Comparison of ENCODE assay signal across 8 cellular contexts in genomic region chr5:1633605-1634336, GRCh38.
DNase-seq lines count a peak whose midpoint lies in the region; ATAC-seq and TF ChIP-seq lines count a peak whose summit lies in the region.

No MANE protein-coding gene starts in this region.

- intact Hi-C loops in left cardiac atrium (cut with DNase I) = no loop called here
- intact Hi-C loops in posterior cingulate gyrus (cut with DNase I) = no loop called here

- H3F3A ChIP-seq in GM23338 (replicated peaks; ENCODE audit: low read depth) (no peaks in the 10 kb centered on the region), Loucy (ENCODE audit: low read depth) (no peaks in the 10 kb centered on the region)

- H2AFZ ChIP-seq in GM23338 (no peak overlapping the region; the same call in 1 of the 2 replicates), Loucy (ENCODE audit: low read length) (peak overlapping the region; percentile 87)

- peaks cover 6% of the 10 kb centered on the region for H3K27me3 Mint-ChIP-seq in GM23338 (ENCODE audit: insufficient read depth, low read depth, poor library complexity)
- H3K27me3 Mint-ChIP-seq in activated naive CD8-positive, alpha-beta T cell treated with anti-CD3 and anti-CD28 coated beads, Interleukin-2, amount 50 U/mL, for 24 hours = no peaks in the 10 kb centered on the region

- H3K36me3 ChIP-seq in GM23338 (ENCODE audit: insufficient read depth) (no peaks in the 10 kb centered on the region), Loucy (ENCODE audit: insufficient read depth, low read length) (no peaks in the 10 kb centered on the region), upper lobe of left lung (peaks cover 0 to 5% (median 0%) of the 10 kb centered on the region in 4 donors)

- no peaks in the 10 kb centered on the region for H3K9me3 Mint-ChIP-seq in GM23338
- no peaks in the 10 kb centered on the region for H3K9me3 Mint-ChIP-seq in activated naive CD8-positive, alpha-beta T cell treated with anti-CD3 and anti-CD28 coated beads, Interleukin-2, amount 50 U/mL, for 24 hours

- 1 to 2% methylated on average over 12 to 59 of the region's 75 CpGs for WGBS in upper lobe of left lung, 2 donors

- H3K4me3 ChIP-seq in GM23338 (peak overlapping the region; percentile 64), Loucy (ENCODE audit: low read length, poor library complexity, severe bottlenecking) (peak overlapping the region; percentile 89), upper lobe of left lung (peak overlapping the region; percentile 60 to 78 (median 72))

- no peaks in the 10 kb centered on the region for H3K27me3 ChIP-seq in GM23338 (ENCODE audit: insufficient read depth)
- H3K27me3 ChIP-seq in Loucy (ENCODE audit: insufficient read depth, low read length, poor library complexity, severe bottlenecking) = no peaks in the 10 kb centered on the region
- H3K27me3 ChIP-seq in upper lobe of left lung = no peaks in the 10 kb centered on the region

- H3K27ac Mint-ChIP-seq in GM23338 = peak overlapping the region; percentile 78; the same call in 1 of the 2 replicates
- H3K27ac Mint-ChIP-seq in activated naive CD8-positive, alpha-beta T cell treated with anti-CD3 and anti-CD28 coated beads, Interleukin-2, amount 50 U/mL, for 24 hours = peak overlapping the region; percentile 92

- H3K9me3 ChIP-seq in Loucy (ENCODE audit: insufficient read depth, low read depth, low read length) = no peaks in the 10 kb centered on the region
- no peaks in the 10 kb centered on the region for H3K9me3 ChIP-seq in upper lobe of left lung

- DNase-seq in ELF-1 (ENCODE audit: low read depth, low spot score) (peak; percentile 91), GM23338 (ENCODE audit: low spot score) (peak; percentile 91), left cardiac atrium (peak; percentile 88), posterior cingulate gyrus (peak; percentile 73 to 98 (median 82)), upper lobe of left lung (peak; percentile 81 to 95)
- DNase-seq in activated naive CD8-positive, alpha-beta T cell treated with anti-CD3 and anti-CD28 coated beads, Interleukin-2, amount 50 U/mL, for 24 hours = peak; percentile 86

- H3K27ac ChIP-seq in GM23338 (ENCODE audit: low read depth) (no peak overlapping the region), upper lobe of left lung (peak overlapping the region; percentile 66 to 87 (median 84))

- H3K4me2 ChIP-seq in GM23338 (peak overlapping the region; percentile 88), Loucy (ENCODE audit: low read depth, low read length, poor library complexity, severe bottlenecking) (peak overlapping the region; percentile 83)

- H4K20me1 ChIP-seq in GM23338 (replicated peaks; ENCODE audit: insufficient read depth) (no peaks in the 10 kb centered on the region), Loucy (ENCODE audit: insufficient read depth, low read length, poor library complexity, severe bottlenecking) (no peaks in the 10 kb centered on the region)

- ATAC-seq in GM23338 (peak; percentile 94), SK-N-SH treated with all-trans-retinoic acid at 6 μM for 48 hours (peak; percentile 98), left cardiac atrium (peak; percentile 98 to 99), upper lobe of left lung (ENCODE audit: low FRiP score in 2 of 2) (peak; percentile 89 to 98)
- peak; percentile 90 for ATAC-seq in activated naive CD8-positive, alpha-beta T cell treated with anti-CD3 and anti-CD28 coated beads, Interleukin-2, amount 50 U/mL, for 24 hours

- H3K79me2 ChIP-seq in GM23338 (replicated peaks; ENCODE audit: insufficient read depth) (no peaks in the 10 kb centered on the region), Loucy (ENCODE audit: insufficient read depth, low read length) (peaks cover 23% of the 10 kb centered on the region; the same call in 1 of the 2 replicates)

- H3K4me1 Mint-ChIP-seq in GM23338 = peaks cover 9% of the 10 kb centered on the region
- peaks cover 46% of the 10 kb centered on the region for H3K4me1 Mint-ChIP-seq in activated naive CD8-positive, alpha-beta T cell treated with anti-CD3 and anti-CD28 coated beads, Interleukin-2, amount 50 U/mL, for 24 hours

- H3K9ac ChIP-seq in Loucy (ENCODE audit: low read depth, low read length, poor library complexity, severe bottlenecking) = peak overlapping the region; percentile 90

- TF ChIP-seq EP300 in upper lobe of left lung (IDR thresholded peaks at IDR 0.05) = no peak

- H3K4me3 Mint-ChIP-seq in GM23338 = peak overlapping the region; percentile 88
- H3K4me3 Mint-ChIP-seq in activated naive CD8-positive, alpha-beta T cell treated with anti-CD3 and anti-CD28 coated beads, Interleukin-2, amount 50 U/mL, for 24 hours = peak overlapping the region; percentile 87

- H3K9me2 ChIP-seq in GM23338 (ENCODE audit: insufficient read depth) = no peaks in the 10 kb centered on the region
- H3K9me2 ChIP-seq in Loucy (replicated peaks; ENCODE audit: low read depth, low read length) = no peaks in the 10 kb centered on the region

- TF ChIP-seq CTCF in GM23338 (conservative IDR thresholded peaks at IDR 0.05; ENCODE audit: low read depth in 2 of 2) (no peak), Loucy (conservative IDR thresholded peaks at IDR 0.05; ENCODE audit: low read length) (no peak), upper lobe of left lung (IDR thresholded peaks at IDR 0.05) (peak in 2 of 6 experiments; percentile 10 to 18)

- H3K4me1 ChIP-seq in GM23338 (ENCODE audit: insufficient read depth) = no peaks in the 10 kb centered on the region
- H3K4me1 ChIP-seq in Loucy (ENCODE audit: insufficient read depth, low read length, poor library complexity, severe bottlenecking) = peaks cover 13% of the 10 kb centered on the region
- peaks cover 0 to 13% (median 0%) of the 10 kb centered on the region in 4 donors for H3K4me1 ChIP-seq in upper lobe of left lung

- peaks cover 8% of the 10 kb centered on the region; the same call in 1 of the 3 replicates for H3K36me3 Mint-ChIP-seq in GM23338 (ENCODE audit: low read depth)
- peaks cover 2% of the 10 kb centered on the region for H3K36me3 Mint-ChIP-seq in activated naive CD8-positive, alpha-beta T cell treated with anti-CD3 and anti-CD28 coated beads, Interleukin-2, amount 50 U/mL, for 24 hours (ENCODE audit: low read depth)

- peak in 3 of 4 donors; percentile 63 to 90 (median 64) for TF ChIP-seq POLR2A in upper lobe of left lung (IDR thresholded peaks at IDR 0.05)

TF ChIP-seq in SK-N-SH treated with all-trans-retinoic acid at 6 μM for 48 hours, 23 proteins besides CTCF, POLR2A, EP300 and RAD21:
- TF ChIP-seq ZNF8 (CRISPR knock-in tag; IDR thresholded peaks at IDR 0.05) (no peak), ARNTL (CRISPR knock-in tag; IDR thresholded peaks at IDR 0.05; ENCODE audit: borderline replicate concordance, low read depth) (no peak), ZNF565 (CRISPR knock-in tag; conservative IDR thresholded peaks at IDR 0.05; ENCODE audit: low read depth) (no peak)
